ENCODE assay signal across 14 cellular contexts in genomic region chr19:9672893-9673292, GRCh38. TPM values are rescaled to one million over a fixed set of nuclear protein-coding genes. Genes with fewer than 3 reads are reported as not detected.
DNase-seq lines count a peak whose midpoint lies in the region; ATAC-seq and TF ChIP-seq lines count a peak whose summit lies in the region.
"Had no signal": no experiment of that assay in that cellular context is flagged by ENCODE, and none has a peak within 500 bp of the region (broad histone marks: within the 10 kb centered on the region; RNA-seq: fewer than 3 reads in every experiment).

No MANE protein-coding gene starts in this region.

- no peak overlapping the region for H3K9ac ChIP-seq in H9 (ENCODE audit: extremely low read depth, insufficient read length, low read length)

- H3K4me1 ChIP-seq in CD4-positive, alpha-beta memory T cell (ENCODE audit: insufficient read depth, low read length), result peaks cover 8% of the 10 kb centered on the region
- H3K4me1 ChIP-seq in H9 (ENCODE audit: insufficient read depth, low read length) (no peaks in the 10 kb centered on the region), mesodermal cell (ENCODE audit: control insufficient read depth, insufficient read depth, low read length, poor library complexity, severe bottlenecking) (no peaks in the 10 kb centered on the region), heart left ventricle (peaks cover 0 to 12% (median 4%) of the 10 kb centered on the region in 12 donors)
- H3K4me1 ChIP-seq: tibial artery had no signal

- H2AFZ ChIP-seq in H9 (ENCODE audit: low read length), result no peak overlapping the region

- no peak overlapping the region for H3K56ac ChIP-seq in H9 (ENCODE audit: insufficient read length, low read depth, low read length)

- H3K27ac ChIP-seq in CD4-positive, alpha-beta memory T cell (ENCODE audit: low read depth, low read length), result no peak overlapping the region
- H3K27ac ChIP-seq in H9 (ENCODE audit: insufficient read length, low read depth, low read length), result no peak overlapping the region
- H3K27ac ChIP-seq in mesodermal cell (ENCODE audit: low read depth, low read length, severe bottlenecking), result peak overlapping the region; percentile 82
- no peak overlapping the region for H3K27ac ChIP-seq in heart left ventricle
- H3K27ac ChIP-seq: tibial artery had no signal

- H3K23me2 ChIP-seq in H9 (ENCODE audit: insufficient read length, low read depth, low read length, poor library complexity, severe bottlenecking), result no peaks in the 10 kb centered on the region

- peaks cover 16 to 42% (median 26%) of the 10 kb centered on the region in 4 donors for H3K4me1 Mint-ChIP-seq in CD4-positive, alpha-beta memory T cell
- peaks cover 0 to 3% of the 10 kb centered on the region in 2 experiments; a peak in 1 of 4 replicates for H3K4me1 Mint-ChIP-seq in H9
- H3K4me1 Mint-ChIP-seq in activated naive CD8-positive, alpha-beta T cell treated with anti-CD3 and anti-CD28 coated beads, Interleukin-2, amount 50 U/mL, for 24 hours, result peaks cover 47% of the 10 kb centered on the region

- peak overlapping the region; percentile 11 to 74 (median 62) for H3K4me3 Mint-ChIP-seq in CD4-positive, alpha-beta memory T cell
- peak overlapping the region; percentile 43 to 89; a peak in 4 of 5 replicates for H3K4me3 Mint-ChIP-seq in H9
- peak overlapping the region; percentile 52 for H3K4me3 Mint-ChIP-seq in activated naive CD8-positive, alpha-beta T cell treated with anti-CD3 and anti-CD28 coated beads, Interleukin-2, amount 50 U/mL, for 24 hours

- no peaks in the 10 kb centered on the region for H4K20me1 ChIP-seq in H9 (ENCODE audit: control insufficient read depth, insufficient read depth, insufficient read length)

- no peak overlapping the region for H3K18ac ChIP-seq in H9 (ENCODE audit: insufficient read length, low read depth, low read length)

- H4K8ac ChIP-seq in H9 (replicated peaks; ENCODE audit: insufficient read length, low read depth, low read length), result no peak overlapping the region

- H2BK5ac ChIP-seq in H9 (ENCODE audit: insufficient read length, low read length), result no peak overlapping the region

- H2BK120ac ChIP-seq in H9 (ENCODE audit: low read depth, low read length, poor library complexity, severe bottlenecking), result no peak overlapping the region

- TF ChIP-seq POLR2A in heart left ventricle (IDR thresholded peaks at IDR 0.05) (no peak), erythroblast (IDR thresholded peaks at IDR 0.05; ENCODE audit: low read length) (no peak)

- no CpG with 5 or more reads among the region's 4 CpGs for WGBS in H9 (ENCODE audit: extremely low coverage, insufficient read length, low lambda C conversion rate)
- 84 to 100% methylated on average over 1 to 2 of the region's 4 CpGs for WGBS in mesodermal cell (ENCODE audit: insufficient coverage in 2 of 2), 2 experiments
- WGBS in heart left ventricle, 4 donors, result 93 to 99% (median 95%) methylated on average over 4 of the region's 4 CpGs

- H3K9me3 ChIP-seq in CD4-positive, alpha-beta memory T cell (ENCODE audit: control insufficient read depth in 1 of 2, low read length in 2 of 2), result peaks cover 5 to 6% of the 10 kb centered on the region in 2 donors
- H3K9me3 ChIP-seq in H9 (ENCODE audit: control insufficient read depth, low read depth, low read length) (peaks cover 17% of the 10 kb centered on the region), mesodermal cell (ENCODE audit: control insufficient read depth, low read length) (peaks cover 55% of the 10 kb centered on the region), heart left ventricle (peaks cover 0 to 58% (median 14%) of the 10 kb centered on the region in 12 donors)

- peaks cover 55 to 59% of the 10 kb centered on the region in 2 donors for H3K36me3 Mint-ChIP-seq in CD4-positive, alpha-beta memory T cell
- peaks cover 45 to 52% (median 49%) of the 10 kb centered on the region in 3 experiments for H3K36me3 Mint-ChIP-seq in H9 (ENCODE audit: insufficient read depth in 1 of 3, low read depth in 3 of 3)
- H3K36me3 Mint-ChIP-seq in activated naive CD8-positive, alpha-beta T cell treated with anti-CD3 and anti-CD28 coated beads, Interleukin-2, amount 50 U/mL, for 24 hours (ENCODE audit: low read depth), result peaks cover 70% of the 10 kb centered on the region

- no peak overlapping the region for H2BK15ac ChIP-seq in H9 (ENCODE audit: low read depth, low read length)

- peaks cover 7 to 65% (median 51%) of the 10 kb centered on the region in 8 donors for H3K9me3 Mint-ChIP-seq in CD4-positive, alpha-beta memory T cell
- H3K9me3 Mint-ChIP-seq in H9, result peaks cover 69 to 77% of the 10 kb centered on the region in 2 experiments
- peaks cover 52% of the 10 kb centered on the region for H3K9me3 Mint-ChIP-seq in activated naive CD8-positive, alpha-beta T cell treated with anti-CD3 and anti-CD28 coated beads, Interleukin-2, amount 50 U/mL, for 24 hours

- H2BK20ac ChIP-seq in H9 (ENCODE audit: low read depth, low read length, poor library complexity, severe bottlenecking), result no peak overlapping the region

- H3K27me3 Mint-ChIP-seq in CD4-positive, alpha-beta memory T cell, result no peaks in the 10 kb centered on the region
- peaks cover 3% of the 10 kb centered on the region; the same call in 1 of the 2 replicates for H3K27me3 Mint-ChIP-seq in H9 (ENCODE audit: low read depth)
- no peaks in the 10 kb centered on the region for H3K27me3 Mint-ChIP-seq in activated naive CD8-positive, alpha-beta T cell treated with anti-CD3 and anti-CD28 coated beads, Interleukin-2, amount 50 U/mL, for 24 hours

- no peak overlapping the region for H3K23ac ChIP-seq in H9 (ENCODE audit: insufficient read length, low read depth, low read length)

- POLR2A ChIA-PET in CD4-positive, alpha-beta memory T cell (lab: Charles Lee; ENCODE audit: partially characterized antibody), result interaction anchor here (1.7 kb wide), 1 partner anchor 96 kb away, joined by 9 read pairs; the partner anchor contains the start of gene ZNF846

- H3K4ac ChIP-seq in H9 (ENCODE audit: low read depth, low read length), result no peak overlapping the region

- CTCF ChIA-PET in CD4-positive, alpha-beta memory T cell (lab: Charles Lee; ENCODE audit: partially characterized antibody), result no interaction called here

- no peaks in the 10 kb centered on the region for H3K36me3 ChIP-seq in CD4-positive, alpha-beta memory T cell (ENCODE audit: insufficient read depth, low read length)
- H3K36me3 ChIP-seq in mesodermal cell (ENCODE audit: control insufficient read depth, insufficient read depth, low read length), result peaks cover 50% of the 10 kb centered on the region
- peaks cover 0 to 22% (median 7%) of the 10 kb centered on the region in 9 donors for H3K36me3 ChIP-seq in heart left ventricle

- ATAC-seq in activated naive CD8-positive, alpha-beta T cell treated with anti-CD3 and anti-CD28 coated beads, Interleukin-2, amount 50 U/mL, for 24 hours, result no peak
- no peak for ATAC-seq in heart left ventricle

- no peak overlapping the region for H3K4me2 ChIP-seq in H9 (ENCODE audit: insufficient read depth, insufficient read length, low read length)

- H4K5ac ChIP-seq in H9 (ENCODE audit: insufficient read length, low read depth, low read length), result no peak overlapping the region

- H3K79me2 ChIP-seq in H9 (ENCODE audit: insufficient read depth, low read length), result peaks cover 16% of the 10 kb centered on the region; the same call in 1 of the 2 replicates

- no peak for TF ChIP-seq CTCF in H9 (conservative IDR thresholded peaks at IDR 0.05)
- no peak for TF ChIP-seq CTCF in heart left ventricle (IDR thresholded peaks at IDR 0.05)

- H3T11ph ChIP-seq in H9 (ENCODE audit: low read length), result no peak overlapping the region

- no peak for DNase-seq in CD4-positive, alpha-beta memory T cell
- no peak for DNase-seq in H9
- no peak for DNase-seq in activated naive CD8-positive, alpha-beta T cell treated with anti-CD3 and anti-CD28 coated beads, Interleukin-2, amount 50 U/mL, for 24 hours
- no peak for DNase-seq in HUDEP-2 (lab: John Stamatoyannopoulos, UW; ENCODE audit: unreplicated experiment in 76 of 76)
- DNase-seq in CD1c-positive myeloid dendritic cell (ENCODE audit: extremely low spot score), result no peak
- DNase-seq in heart left ventricle, result no peak
- no peak for DNase-seq in erythroblast (lab: John Stamatoyannopoulos, UW)
- DNase-seq: activated CD4-positive, alpha-beta T cell treated with anti-CD3 and anti-CD28 coated beads, Interleukin-2, amount 50 U/mL, for 1 hour; activated gamma-delta T cell treated with Interleukin-2 at 50 U/mL for 16 hours; cerebellar nuclear complex; NCI-H2081; NCI-H748 treated with DMSO at 0.1 percent for 48 hours; tibial artery had no signal

- intact Hi-C loops in CD4-positive, alpha-beta memory T cell (cut with micrococcal nuclease), result no loop called here
- intact Hi-C loops in heart left ventricle (cut with DNase I), result loop anchor here in 5 of 10 donors (5.0 to 10.0 kb wide), 4 partner anchors 46 to 112 kb away; partner anchors contain the start of genes ZNF561 (in 1 of the 5) and ZNF846 (in 1 of the 5)

- H3K14ac ChIP-seq in H9 (ENCODE audit: insufficient read depth, low read length), result no peak overlapping the region

- no peak overlapping the region for H2BK12ac ChIP-seq in H9 (ENCODE audit: insufficient read length, low read depth, low read length)

- peak overlapping the region in 4 of 7 donors; percentile 15 to 77 (median 46) for H3K27ac Mint-ChIP-seq in CD4-positive, alpha-beta memory T cell
- H3K27ac Mint-ChIP-seq in H9, result no peak overlapping the region
- peak overlapping the region; percentile 95 for H3K27ac Mint-ChIP-seq in activated naive CD8-positive, alpha-beta T cell treated with anti-CD3 and anti-CD28 coated beads, Interleukin-2, amount 50 U/mL, for 24 hours

- no peak overlapping the region for H2AK5ac ChIP-seq in H9 (ENCODE audit: insufficient read length, low read length)

- no peak overlapping the region for H4K91ac ChIP-seq in H9 (ENCODE audit: insufficient read length, low read depth, low read length)

- no peaks in the 10 kb centered on the region for H3K27me3 ChIP-seq in CD4-positive, alpha-beta memory T cell (ENCODE audit: insufficient read depth, low read length)
- H3K27me3 ChIP-seq in H9 (ENCODE audit: insufficient read depth, low read length), result no peaks in the 10 kb centered on the region
- H3K27me3 ChIP-seq in heart left ventricle, result no peaks in the 10 kb centered on the region
- H3K27me3 ChIP-seq: tibial artery had no signal

- peak overlapping the region in 1 of 2 donors; percentile 9 for H3K4me3 ChIP-seq in CD4-positive, alpha-beta memory T cell (ENCODE audit: low read length in 2 of 2)
- H3K4me3 ChIP-seq in mesodermal cell (ENCODE audit: extremely low read depth, insufficient read depth, low read length, poor library complexity, severe bottlenecking), result peak overlapping the region; percentile 1
- no peak overlapping the region for H3K4me3 ChIP-seq in heart left ventricle
- H3K4me3 ChIP-seq: tibial artery had no signal

- peaks cover 13% of the 10 kb centered on the region for H3K79me1 ChIP-seq in H9 (ENCODE audit: insufficient read depth, low read depth, low read length, poor library complexity, severe bottlenecking)

RNA-seq across cellular contexts. Expression of gene ZNF562, which starts 2.0 kb away (rescaled TPM):
- total RNA-seq in CD4-positive, alpha-beta memory T cell, result 10 to 100 TPM; 21.2 to 23.2 TPM
- polyA plus RNA-seq in CD4-positive, alpha-beta memory T cell, result 1 to 10 TPM; 1.2 to 3.9 TPM
- total RNA-seq in H9 (2021) (15.5 and 15.7 TPM in 2 replicates), heart left ventricle (10 to 100 TPM; 13.5 to 24.1 (median 20.7) TPM)
- 15.2 TPM for polyA plus RNA-seq in mesodermal cell (2013, experiment 1 of 2)
- 14.7 TPM for polyA plus RNA-seq in mesodermal cell (2013, experiment 2 of 2)
- 10 to 100 TPM in 1 of 2 donors, 1 to 10 TPM in 1; 7.0 to 11.9 TPM for polyA plus RNA-seq in heart left ventricle

RNA-seq across cellular contexts. Expression of gene ZNF561, which starts 51.9 kb away (rescaled TPM):
- 10 to 100 TPM; 67.2 to 75.8 TPM for total RNA-seq in CD4-positive, alpha-beta memory T cell
- polyA plus RNA-seq in CD4-positive, alpha-beta memory T cell, result 10 to 100 TPM; 12.5 to 17.4 TPM
- total RNA-seq in H9 (2021), result 50.8 and 53.3 TPM in 2 replicates
- 62.3 TPM for polyA plus RNA-seq in mesodermal cell (2013, experiment 1 of 2)
- 57.0 TPM for polyA plus RNA-seq in mesodermal cell (2013, experiment 2 of 2)
- total RNA-seq in heart left ventricle, result 10 to 100 TPM; 12.2 to 30.0 (median 20.8) TPM
- 10 to 100 TPM in 1 of 2 donors, 1 to 10 TPM in 1; 8.7 to 16.6 TPM for polyA plus RNA-seq in heart left ventricle

Comparison
In these comparisons a context has a peak if more than half of its experiments do, and no peak if none do; other contexts are left out.
1. H3K27ac Mint-ChIP-seq: peak in CD4-positive, alpha-beta memory T cell (4 of 7) and activated naive CD8-positive, alpha-beta T cell treated with anti-CD3 and anti-CD28 coated beads, Interleukin-2, amount 50 U/mL, for 24 hours (single experiment); none in H9 (0 of 3).
2. Peak in every context shown above with its lines, with median percentiles within 50 percentile points of each other: H3K4me3 Mint-ChIP-seq.